21 cellular contexts compared by ENCODE assay signal in the genomic region with DNA sequence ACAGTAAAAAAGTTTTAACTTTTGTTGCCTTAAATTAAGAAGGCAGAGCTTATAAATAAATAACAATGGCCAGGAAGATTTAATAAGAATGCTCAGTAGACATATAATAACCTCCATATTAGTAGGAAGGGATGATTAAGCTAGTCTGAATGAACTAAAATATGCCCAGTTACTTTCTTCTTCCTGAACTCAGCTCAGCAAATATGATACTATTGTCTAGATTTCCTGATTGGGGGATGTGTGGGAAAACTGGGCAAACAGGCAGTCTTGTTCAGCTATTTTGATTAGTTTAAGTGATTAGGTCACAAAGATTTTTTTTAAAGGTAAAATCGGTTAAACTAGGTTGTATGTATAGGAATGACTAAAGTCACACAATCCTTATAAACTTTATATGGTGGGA.
"Had no signal": no experiment of that assay in that cellular context is flagged by ENCODE, and none has a peak within 500 bp of the region (broad histone marks: within the 10 kb centered on the region; RNA-seq: fewer than 3 reads in every experiment).

No MANE protein-coding gene starts in this region.

- H3K9me3 ChIP-seq: left lung, thoracic aorta, upper lobe of left lung had no signal

- H3K27ac ChIP-seq: coronary artery, foreskin keratinocyte, left lung, skin epidermis, thoracic aorta, upper lobe of left lung had no signal

- H3K4me1 Mint-ChIP-seq: stimulated activated naive B cell treated with anti-CD40 and anti-IgM and Interleukin-4, amounts not matched to agents 10 μg/mL and 1 μg/mL and 100 μg/mL, for 72 hours had no signal

- H3K4me3 ChIP-seq: coronary artery, left lung, skin epidermis, thoracic aorta, upper lobe of left lung had no signal

- H3K27me3 Mint-ChIP-seq: activated CD4-positive, alpha-beta T cell treated with anti-CD3 and anti-CD28 coated beads, Interleukin-2, amount 10 ng/mL, durations not matched to agents 7 days and 5 days; activated naive CD8-positive, alpha-beta T cell treated with anti-CD3 and anti-CD28 coated beads, Interleukin-2, amount 50 U/mL, for 24 hours; stimulated activated naive B cell treated with anti-CD40 and anti-IgM and Interleukin-4, amounts not matched to agents 10 μg/mL and 1 μg/mL and 100 μg/mL, for 72 hours had no signal

- DNase-seq: activated CD4-positive, alpha-beta T cell treated with anti-CD3 and anti-CD28 coated beads, Interleukin-2, amount 10 ng/mL, durations not matched to agents 7 days and 5 days; activated CD8-positive, alpha-beta memory T cell treated with anti-CD3 and anti-CD28 coated beads, Interleukin-2, amount 50 U/mL, for 4 hours; activated CD8-positive, alpha-beta T cell treated with anti-CD3 and anti-CD28 coated beads, Interleukin-2, amount 10 ng/mL, durations not matched to agents 7 days and 5 days; activated naive CD4-positive, alpha-beta T cell treated with anti-CD3 and anti-CD28 coated beads for 36 hours; activated naive CD8-positive, alpha-beta T cell treated with anti-CD3 and anti-CD28 coated beads, Interleukin-2, amount 50 U/mL, for 24 hours; activated T-cell treated with anti-CD3 and anti-CD28 coated beads, Interleukin-2, amount 50 U/mL, for 4 hours; anterior cingulate cortex; effector CD4-positive, alpha-beta T cell; foreskin keratinocyte; hypothalamus; left lung; mammary epithelial cell; midbrain; nucleus accumbens; stimulated activated CD4-positive, alpha-beta T cell treated with anti-CD3 and anti-CD28 coated beads, Interleukin-4, amount 100 ng/mL, for 4 hours; stimulated activated naive B cell treated with anti-CD40 and anti-IgM and Interleukin-4, amounts not matched to agents 10 μg/mL and 1 μg/mL and 100 μg/mL, for 72 hours; upper lobe of left lung had no signal

- H3K27ac Mint-ChIP-seq: activated CD4-positive, alpha-beta T cell treated with anti-CD3 and anti-CD28 coated beads, Interleukin-2, amount 10 ng/mL, durations not matched to agents 7 days and 5 days; activated CD8-positive, alpha-beta T cell treated with anti-CD3 and anti-CD28 coated beads, Interleukin-2, amount 10 ng/mL, durations not matched to agents 7 days and 5 days; activated naive CD4-positive, alpha-beta T cell treated with anti-CD3 and anti-CD28 coated beads for 36 hours; activated naive CD8-positive, alpha-beta T cell treated with anti-CD3 and anti-CD28 coated beads, Interleukin-2, amount 50 U/mL, for 24 hours; nephron; stimulated activated naive B cell treated with anti-CD40 and anti-IgM and Interleukin-4, amounts not matched to agents 10 μg/mL and 1 μg/mL and 100 μg/mL, for 72 hours had no signal

- H3K4me1 ChIP-seq: left lung, upper lobe of left lung had no signal

- H3K36me3 ChIP-seq: left lung, thoracic aorta, upper lobe of left lung had no signal

- H3K4me3 Mint-ChIP-seq: activated CD4-positive, alpha-beta T cell treated with anti-CD3 and anti-CD28 coated beads, Interleukin-2, amount 10 ng/mL, durations not matched to agents 7 days and 5 days; activated CD8-positive, alpha-beta T cell treated with anti-CD3 and anti-CD28 coated beads, Interleukin-2, amount 10 ng/mL, durations not matched to agents 7 days and 5 days; activated naive CD4-positive, alpha-beta T cell treated with anti-CD3 and anti-CD28 coated beads for 36 hours; activated naive CD8-positive, alpha-beta T cell treated with anti-CD3 and anti-CD28 coated beads, Interleukin-2, amount 50 U/mL, for 24 hours; activated T-cell treated with anti-CD3 and anti-CD28 coated beads, Interleukin-2, amount 50 U/mL, for 4 hours; nephron; stimulated activated naive B cell treated with anti-CD40 and anti-IgM and Interleukin-4, amounts not matched to agents 10 μg/mL and 1 μg/mL and 100 μg/mL, for 72 hours had no signal

- ATAC-seq: activated CD8-positive, alpha-beta T cell treated with anti-CD3 and anti-CD28 coated beads, Interleukin-2, amount 10 ng/mL, durations not matched to agents 7 days and 5 days; activated naive CD8-positive, alpha-beta T cell treated with anti-CD3 and anti-CD28 coated beads, Interleukin-2, amount 50 U/mL, for 24 hours; activated T-cell treated with anti-CD3 and anti-CD28 coated beads, Interleukin-2, amount 50 U/mL, for 4 hours; foreskin keratinocyte; left lung; stimulated activated naive B cell treated with anti-CD40 and anti-IgM and Interleukin-4, amounts not matched to agents 10 μg/mL and 1 μg/mL and 100 μg/mL, for 72 hours had no signal

- H3K27me3 ChIP-seq: foreskin keratinocyte, left lung, upper lobe of left lung had no signal

- H3K36me3 Mint-ChIP-seq: stimulated activated naive B cell treated with anti-CD40 and anti-IgM and Interleukin-4, amounts not matched to agents 10 μg/mL and 1 μg/mL and 100 μg/mL, for 72 hours had no signal
